Comparison of ENCODE assay signal across 26 cellular contexts in the genomic region with DNA sequence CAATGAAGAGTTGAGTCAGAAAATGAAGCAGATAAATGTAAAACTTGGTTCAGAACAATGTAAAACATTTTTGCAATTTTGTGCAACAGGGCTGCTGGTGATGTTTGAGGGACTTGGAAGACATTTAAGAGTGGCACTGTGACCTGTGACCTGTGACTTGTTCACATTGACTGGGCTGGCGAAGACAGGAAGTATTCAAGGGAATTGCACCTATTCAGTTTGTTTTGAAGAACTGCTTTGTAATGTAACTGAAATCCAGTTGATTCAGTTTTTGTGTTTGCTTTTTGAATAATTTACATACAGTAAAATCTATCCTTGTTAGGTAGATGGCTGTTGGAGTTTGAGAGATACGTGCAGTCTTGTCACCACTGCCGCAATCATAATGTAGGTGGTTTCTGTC. TPM values are rescaled to one million over a fixed set of nuclear protein-coding genes. Genes with fewer than 3 reads are reported as not detected.
DNase-seq lines count a peak whose midpoint lies in the region; ATAC-seq, FAIRE-seq and TF ChIP-seq lines count a peak whose summit lies in the region.
"Had no signal": no experiment of that assay in that cellular context is flagged by ENCODE, and none has a peak within 500 bp of the region (broad histone marks: within the 10 kb centered on the region; RNA-seq: fewer than 3 reads in every experiment).

No MANE protein-coding gene starts in this region.

- H3K36me3 ChIP-seq in OCI-LY1 (ENCODE audit: insufficient read depth, low read length): peaks cover 8% of the 10 kb centered on the region; the same call in 1 of the 2 replicates
- H3K36me3 ChIP-seq in keratinocyte (ENCODE audit: control insufficient read depth in 2 of 2, extremely low read depth in 1 of 2, insufficient read depth in 2 of 2, low read length in 2 of 2): no peaks in the 10 kb centered on the region
- H3K36me3 ChIP-seq: BE2C, cardiac muscle cell, heart left ventricle, SJSA1 had no signal

- TF ChIP-seq CTCF in OCI-LY1 (IDR thresholded peaks at IDR 0.05; ENCODE audit: low read length) (no peak), keratinocyte (optimal IDR thresholded peaks at IDR 0.05 in 1 of 3, IDR thresholded peaks at IDR 0.05 in 1 of 3, conservative IDR thresholded peaks at IDR 0.05 in 1 of 3; ENCODE audit: extremely low read depth in 1 of 3, insufficient read depth in 2 of 3, low read length in 3 of 3) (no peak), MCF 10A (IDR thresholded peaks at IDR 0.05; ENCODE audit: unreplicated experiment) (no peak)

- H3K9me3 ChIP-seq in OCI-LY1 (ENCODE audit: low read length): no peaks in the 10 kb centered on the region
- H3K9me3 ChIP-seq in keratinocyte (ENCODE audit: control insufficient read depth, low read depth, low read length): no peaks in the 10 kb centered on the region
- H3K9me3 ChIP-seq: BE2C, heart left ventricle, SJSA1 had no signal

- peak; percentile 44 for FAIRE-seq in keratinocyte (lab: Jason Lieb, UNC)
- no peak for FAIRE-seq in GM12892 (lab: Jason Lieb, UNC)

- no peak for TF ChIP-seq POLR2A in GM12892 (IDR thresholded peaks at IDR 0.05; ENCODE audit: low read depth, low read length)

- peak overlapping the region; percentile 6; the same call in 1 of the 2 replicates for H3K4me2 ChIP-seq in OCI-LY1 (ENCODE audit: low read length)
- H3K4me2 ChIP-seq in keratinocyte (ENCODE audit: control insufficient read depth, extremely low read depth, insufficient read depth, low read depth, low read length): no peak overlapping the region
- H3K4me2 ChIP-seq: KMS-11 had no signal

- peaks cover 45% of the 10 kb centered on the region for H3K79me2 ChIP-seq in OCI-LY1 (ENCODE audit: insufficient read depth, low read length)
- peaks cover 12% of the 10 kb centered on the region for H3K79me2 ChIP-seq in keratinocyte (ENCODE audit: control insufficient read depth, insufficient read depth, low read length)

- no peak overlapping the region for H3K4me3 Mint-ChIP-seq in activated CD8-positive, alpha-beta memory T cell treated with anti-CD3 and anti-CD28 coated beads, Interleukin-2, amount 10 ng/mL, durations not matched to agents 7 days and 5 days
- peak overlapping the region; percentile 23 to 39 for H3K4me3 Mint-ChIP-seq in stimulated activated naive B cell treated with anti-CD40 and anti-IgM and Interleukin-4, amounts not matched to agents 10 μg/mL and 1 μg/mL and 100 μg/mL, for 72 hours
- no peak overlapping the region for H3K4me3 Mint-ChIP-seq in MCF 10A (ENCODE audit: unreplicated experiment)
- H3K4me3 Mint-ChIP-seq: stimulated activated effector memory CD8-positive, alpha-beta T cell treated with anti-CD3 and anti-CD28 coated beads, Interleukin-12 subunit alpha, Interleukin-12 subunit beta, amount 100 ng/mL, for 72 hours; T-helper 17 cell had no signal

- no peak for ATAC-seq in activated CD8-positive, alpha-beta memory T cell treated with anti-CD3 and anti-CD28 coated beads, Interleukin-2, amount 10 ng/mL, durations not matched to agents 7 days and 5 days
- no peak for ATAC-seq in stimulated activated naive B cell treated with anti-CD40 and anti-IgM and Interleukin-4, amounts not matched to agents 10 μg/mL and 1 μg/mL and 100 μg/mL, for 72 hours (replicated peaks)
- no peak for ATAC-seq in GM21786 (IDR thresholded peaks at IDR 0.05; ENCODE audit: unreplicated experiment)
- ATAC-seq: heart left ventricle, right cardiac atrium, T-helper 17 cell had no signal

- CTCF ChIA-PET in activated CD8-positive, alpha-beta memory T cell treated with anti-CD3 and anti-CD28 coated beads, Interleukin-2, amount 10 ng/mL, durations not matched to agents 7 days and 5 days (lab: Charles Lee): no interaction called here
- CTCF ChIA-PET in MCF 10A (lab: Yijun Ruan, JAX): no interaction called here

- peaks cover 2% of the 10 kb centered on the region for H3K9me3 Mint-ChIP-seq in activated CD8-positive, alpha-beta memory T cell treated with anti-CD3 and anti-CD28 coated beads, Interleukin-2, amount 10 ng/mL, durations not matched to agents 7 days and 5 days (ENCODE audit: low read depth)
- peaks cover 0 to 1% of the 10 kb centered on the region in 2 donors for H3K9me3 Mint-ChIP-seq in stimulated activated naive B cell treated with anti-CD40 and anti-IgM and Interleukin-4, amounts not matched to agents 10 μg/mL and 1 μg/mL and 100 μg/mL, for 72 hours
- no peaks in the 10 kb centered on the region for H3K9me3 Mint-ChIP-seq in MCF 10A (ENCODE audit: unreplicated experiment)
- H3K9me3 Mint-ChIP-seq: stimulated activated effector memory CD8-positive, alpha-beta T cell treated with anti-CD3 and anti-CD28 coated beads, Interleukin-12 subunit alpha, Interleukin-12 subunit beta, amount 100 ng/mL, for 72 hours had no signal

- intact Hi-C loops in MCF 10A (cut with micrococcal nuclease): no loop called here

- H4K20me1 ChIP-seq in OCI-LY1 (ENCODE audit: insufficient read depth, low read length) (no peaks in the 10 kb centered on the region), keratinocyte (ENCODE audit: control insufficient read depth, extremely low read depth, insufficient read depth, low read length) (no peaks in the 10 kb centered on the region)

- H3K27ac ChIP-seq in OCI-LY1 (ENCODE audit: low read depth, low read length, poor library complexity, severe bottlenecking) (peak overlapping the region; percentile 81), keratinocyte (ENCODE audit: control insufficient read depth, insufficient read depth, low read length) (no peak overlapping the region)
- H3K27ac ChIP-seq: cardiac muscle cell, coronary artery, heart left ventricle, KMS-11, SJSA1 had no signal

- H3K4me1 ChIP-seq in OCI-LY1 (ENCODE audit: insufficient read depth, low read length, severe bottlenecking): peaks cover 78% of the 10 kb centered on the region
- H3K4me1 ChIP-seq in keratinocyte (ENCODE audit: control insufficient read depth, extremely low read depth, insufficient read depth, low read length): peaks cover 11% of the 10 kb centered on the region
- H3K4me1 ChIP-seq: BE2C had no signal

- peaks cover 37% of the 10 kb centered on the region for H3K36me3 Mint-ChIP-seq in activated CD8-positive, alpha-beta memory T cell treated with anti-CD3 and anti-CD28 coated beads, Interleukin-2, amount 10 ng/mL, durations not matched to agents 7 days and 5 days
- peaks cover 2 to 9% of the 10 kb centered on the region in 2 donors for H3K36me3 Mint-ChIP-seq in stimulated activated naive B cell treated with anti-CD40 and anti-IgM and Interleukin-4, amounts not matched to agents 10 μg/mL and 1 μg/mL and 100 μg/mL, for 72 hours
- H3K36me3 Mint-ChIP-seq in MCF 10A (ENCODE audit: insufficient read depth, unreplicated experiment): no peaks in the 10 kb centered on the region

- H3K4me3 ChIP-seq in OCI-LY1 (ENCODE audit: low read depth, low read length, poor library complexity, severe bottlenecking): no peak overlapping the region
- H3K4me3 ChIP-seq in keratinocyte (ENCODE audit: control insufficient read depth in 2 of 3, extremely low read depth in 1 of 3, insufficient read depth in 2 of 3, low read depth in 1 of 3, low read length in 3 of 3): no peak overlapping the region
- H3K4me3 ChIP-seq: cardiac muscle cell, coronary artery, heart left ventricle, SJSA1 had no signal

- no peak for DNase-seq in activated CD8-positive, alpha-beta memory T cell treated with anti-CD3 and anti-CD28 coated beads, Interleukin-2, amount 10 ng/mL, durations not matched to agents 7 days and 5 days
- no peak for DNase-seq in activated CD8-positive, alpha-beta memory T cell treated with anti-CD3 and anti-CD28 coated beads, Interleukin-2, amount 50 U/mL, for 48 hours
- DNase-seq in keratinocyte (ENCODE audit: low read depth, low spot score) (no peak), GM12892 (ENCODE audit: insufficient read length) (no peak), MCF 10A (ENCODE audit: unreplicated experiment) (no peak)
- no peak for DNase-seq in stimulated activated naive B cell treated with anti-CD40 and anti-IgM and Interleukin-4, amounts not matched to agents 10 μg/mL and 1 μg/mL and 100 μg/mL, for 72 hours
- DNase-seq: activated CD4-positive, alpha-beta T cell treated with anti-CD3 and anti-CD28 coated beads for 48 hours; activated naive CD4-positive, alpha-beta T cell treated with anti-CD3 and anti-CD28 coated beads, Interleukin-2, amount 50 U/mL, for 16 hours; aorta; BE2C; GDM1; heart left ventricle; NCI-H1694; NCI-H510A; posterior cingulate gyrus; right cardiac atrium; stimulated activated CD4-positive, alpha-beta T cell treated with anti-CD3 and anti-CD28 coated beads, Interleukin-12 subunit alpha, Interleukin-12 subunit beta, amount 100 ng/mL, for 4 hours; stimulated activated CD4-positive, alpha-beta T cell treated with anti-CD3 and anti-CD28 coated beads, Interleukin-4, amount 100 ng/mL, for 24 hours; T-helper 17 cell had no signal

- H3K4me1 Mint-ChIP-seq in activated CD8-positive, alpha-beta memory T cell treated with anti-CD3 and anti-CD28 coated beads, Interleukin-2, amount 10 ng/mL, durations not matched to agents 7 days and 5 days: peaks cover 46% of the 10 kb centered on the region
- peaks cover 27 to 37% of the 10 kb centered on the region in 2 donors for H3K4me1 Mint-ChIP-seq in stimulated activated naive B cell treated with anti-CD40 and anti-IgM and Interleukin-4, amounts not matched to agents 10 μg/mL and 1 μg/mL and 100 μg/mL, for 72 hours
- H3K4me1 Mint-ChIP-seq in MCF 10A (ENCODE audit: insufficient read depth, unreplicated experiment): peaks cover 25% of the 10 kb centered on the region

- H3F3A ChIP-seq in OCI-LY1 (ENCODE audit: insufficient read depth, low read length): no peaks in the 10 kb centered on the region

- no peaks in the 10 kb centered on the region for H3K9me1 ChIP-seq in keratinocyte (ENCODE audit: control insufficient read depth, extremely low read depth, insufficient read depth, low read length)

- no peaks in the 10 kb centered on the region for H3K27me3 Mint-ChIP-seq in activated CD8-positive, alpha-beta memory T cell treated with anti-CD3 and anti-CD28 coated beads, Interleukin-2, amount 10 ng/mL, durations not matched to agents 7 days and 5 days
- no peaks in the 10 kb centered on the region for H3K27me3 Mint-ChIP-seq in stimulated activated naive B cell treated with anti-CD40 and anti-IgM and Interleukin-4, amounts not matched to agents 10 μg/mL and 1 μg/mL and 100 μg/mL, for 72 hours
- no peaks in the 10 kb centered on the region for H3K27me3 Mint-ChIP-seq in MCF 10A (ENCODE audit: insufficient read depth, unreplicated experiment)
- H3K27me3 Mint-ChIP-seq: T-helper 17 cell had no signal

- H3K9me2 ChIP-seq in OCI-LY1 (ENCODE audit: low read depth, low read length): no peaks in the 10 kb centered on the region

- POLR2A ChIA-PET in MCF 10A (lab: Yijun Ruan, JAX): interaction anchor here (1.2 to 5.7 kb wide), 4 partner anchors 11 to 43 kb away, joined by 4 to 51 read pairs (median 6); partner anchors contain the start of gene MCTP2

- peak overlapping the region; percentile 8 for H3K27ac Mint-ChIP-seq in activated CD8-positive, alpha-beta memory T cell treated with anti-CD3 and anti-CD28 coated beads, Interleukin-2, amount 10 ng/mL, durations not matched to agents 7 days and 5 days
- H3K27ac Mint-ChIP-seq in stimulated activated naive B cell treated with anti-CD40 and anti-IgM and Interleukin-4, amounts not matched to agents 10 μg/mL and 1 μg/mL and 100 μg/mL, for 72 hours: peak overlapping the region; percentile 63
- no peak overlapping the region for H3K27ac Mint-ChIP-seq in MCF 10A (ENCODE audit: low read depth, unreplicated experiment)
- H3K27ac Mint-ChIP-seq: stimulated activated effector memory CD8-positive, alpha-beta T cell treated with anti-CD3 and anti-CD28 coated beads, Interleukin-12 subunit alpha, Interleukin-12 subunit beta, amount 100 ng/mL, for 72 hours; T-helper 17 cell had no signal

- dilution Hi-C loops in keratinocyte (cut with MboI; ENCODE audit: extremely low pct_ligation_motif_present, low sequenced_read_pairs): no loop called here

- BruUV-seq in MCF 10A (replicated peaks; lab: Mats Ljungman, UMichigan): no TSS peak

- H3K9ac ChIP-seq in OCI-LY1 (ENCODE audit: low read length) (no peak overlapping the region; the same call in 1 of the 2 replicates), keratinocyte (ENCODE audit: control insufficient read depth, extremely low read depth, insufficient read depth, low read length) (no peak overlapping the region)
- H3K9ac ChIP-seq: KMS-11 had no signal

- H3K27me3 ChIP-seq in OCI-LY1 (ENCODE audit: insufficient read depth, low read length) (no peaks in the 10 kb centered on the region), keratinocyte (ENCODE audit: control insufficient read depth, extremely low read depth, insufficient read depth, low read length) (no peaks in the 10 kb centered on the region)
- H3K27me3 ChIP-seq: BE2C, cardiac muscle cell, heart left ventricle, SJSA1 had no signal

- H2AFZ ChIP-seq in OCI-LY1 (ENCODE audit: low read length): no peak overlapping the region
- H2AFZ ChIP-seq in keratinocyte (ENCODE audit: control insufficient read depth, low read length): no peak overlapping the region

RNA-seq across cellular contexts. Expression of gene MCTP2, which starts 35.4 kb away (rescaled TPM):
- 10 to 100 TPM; 67.2 to 83.8 TPM for total RNA-seq in activated CD8-positive, alpha-beta memory T cell treated with anti-CD3 and anti-CD28 coated beads, Interleukin-2, amount 10 ng/mL, durations not matched to agents 7 days and 5 days
- 21.2 to 22.4 TPM (median 22.0 TPM) in 3 replicates for polyA plus RNA-seq in keratinocyte
- polyA plus RNA-seq in keratinocyte (2011; ENCODE audit: low read depth): 6.9 TPM
- 12.4 and 15.5 TPM in 2 replicates for polyA plus RNA-seq in keratinocyte (2011; cell fraction: cytosol; rRNA removed)
- polyA plus RNA-seq in keratinocyte (2011; cell fraction: nucleus; rRNA removed): 46.6 and 49.7 TPM in 2 replicates
- 6.9 and 8.9 TPM in 2 replicates for polyA plus RNA-seq in keratinocyte (2012; ENCODE audit: low replicate concordance)
- 27.5 to 59.2 TPM (median 50.0 TPM) in 3 replicates for polyA minus RNA-seq in keratinocyte
- polyA minus RNA-seq in keratinocyte (2011; cell fraction: cytosol; rRNA and poly(A)+ RNA removed): 22.1 TPM
- 39.6 and 63.1 TPM in 2 replicates for polyA minus RNA-seq in keratinocyte (2011; cell fraction: nucleus; rRNA and poly(A)+ RNA removed)
- 0.32 TPM for polyA plus RNA-seq in GM12892 (2012; ENCODE audit: missing spikeins)
- total RNA-seq in MCF 10A (2022): 20.5 and 25.7 TPM in 2 replicates

Comparison
In these comparisons a context has a peak if more than half of its experiments do, and no peak if none do; other contexts are left out.
1. H3K4me3 Mint-ChIP-seq: peak in stimulated activated naive B cell treated with anti-CD40 and anti-IgM and Interleukin-4, amounts not matched to agents 10 μg/mL and 1 μg/mL and 100 μg/mL, for 72 hours (2 of 2); none in activated CD8-positive, alpha-beta memory T cell treated with anti-CD3 and anti-CD28 coated beads, Interleukin-2, amount 10 ng/mL, durations not matched to agents 7 days and 5 days (single experiment) and MCF 10A (single experiment).